ENCODE assay signal across 32 cellular contexts in genomic region chr4:8212606-8213005, GRCh38. TPM values are rescaled to one million over a fixed set of nuclear protein-coding genes. Genes with fewer than 3 reads are reported as not detected.
"Had no signal": no experiment of that assay in that cellular context is flagged by ENCODE, and none has a peak within 500 bp of the region (broad histone marks: within the 10 kb centered on the region; RNA-seq: fewer than 3 reads in every experiment).

No MANE protein-coding gene starts in this region.

- FAIRE-seq: astrocyte, bronchial epithelial cell, frontal cortex had no signal

- H3K27ac ChIP-seq: brain microvascular endothelial cell, coronary artery, dorsolateral prefrontal cortex had no signal

- DNase-seq: activated CD4-positive, alpha-beta T cell treated with anti-CD3 and anti-CD28 coated beads for 48 hours; activated CD4-positive, alpha-beta T cell treated with anti-CD3 and anti-CD28 coated beads, Interleukin-2, amount 50 U/mL, for 1 hour; activated CD4-positive, alpha-beta T cell treated with anti-CD3 and anti-CD28 coated beads, Interleukin-2, amount 50 U/mL, for 48 hours; activated CD8-positive, alpha-beta memory T cell treated with anti-CD3 and anti-CD28 coated beads for 24 hours; activated CD8-positive, alpha-beta T cell treated with anti-CD3 and anti-CD28 coated beads for 36 hours; activated effector memory CD4-positive, alpha-beta T cell treated with Interleukin-2 at 50 U/mL for 16 hours; activated gamma-delta T cell treated with Interleukin-2 at 50 U/mL for 16 hours; activated naive CD4-positive, alpha-beta T cell treated with anti-CD3 and anti-CD28 coated beads, Interleukin-2, amount 50 U/mL, for 16 hours; activated naive CD4-positive, alpha-beta T cell treated with Interleukin-2 at 50 U/mL for 16 hours; activated T-cell treated with anti-CD3 and anti-CD28 coated beads, Interleukin-2, amount 50 U/mL, for 4 hours; amniotic stem cell; anterior cingulate cortex; brain microvascular endothelial cell; dorsolateral prefrontal cortex; effector memory CD4-positive, alpha-beta T cell; endodermal cell; foreskin fibroblast; head of caudate nucleus; T-cell; T1000 had no signal

- H3K4me3 Mint-ChIP-seq: activated CD8-positive, alpha-beta T cell treated with anti-CD3 and anti-CD28 coated beads for 36 hours; activated naive CD8-positive, alpha-beta T cell; activated T-cell treated with anti-CD3 and anti-CD28 coated beads, Interleukin-2, amount 50 U/mL, for 4 hours; activated T-helper 17 cell treated with anti-CD3 and anti-CD28 coated beads, Interleukin-2, amount 50 U/mL, for 72 hours; central memory CD8-positive, alpha-beta T cell; dendritic cell treated with granulocyte-macrophage colony-stimulating factor and Interleukin-4, amounts not matched to agents 40 ng/mL and 50 ng/mL, for 4 days; endodermal cell; T-cell; T-helper 1 cell treated with Interleukin-12 subunit alpha and Interleukin-12 subunit beta and Interleukin-4 antibody, amounts not matched to agents 30 μg/mL and 1 μg/mL, for 36 hours; T-helper 2 cell treated with Interferon-gamma antibody and Interleukin-4, amounts not matched to agents 5 μg/mL and 100 μg/mL, for 36 hours; WTC11 had no signal

- H3K27me3 ChIP-seq: brain microvascular endothelial cell, dorsolateral prefrontal cortex had no signal

- H3K27ac Mint-ChIP-seq: activated CD8-positive, alpha-beta T cell treated with anti-CD3 and anti-CD28 coated beads for 36 hours; activated naive CD8-positive, alpha-beta T cell; activated T-helper 17 cell treated with anti-CD3 and anti-CD28 coated beads, Interleukin-2, amount 50 U/mL, for 72 hours; dendritic cell treated with granulocyte-macrophage colony-stimulating factor and Interleukin-4, amounts not matched to agents 40 ng/mL and 50 ng/mL, for 4 days; endodermal cell; T-cell; T-helper 1 cell treated with Interleukin-12 subunit alpha and Interleukin-12 subunit beta and Interleukin-4 antibody, amounts not matched to agents 30 μg/mL and 1 μg/mL, for 36 hours; T-helper 2 cell treated with Interferon-gamma antibody and Interleukin-4, amounts not matched to agents 5 μg/mL and 100 μg/mL, for 36 hours; WTC11 had no signal

- H3K36me3 ChIP-seq: brain microvascular endothelial cell had no signal

- H3K4me3 ChIP-seq: coronary artery, dorsolateral prefrontal cortex had no signal

- ATAC-seq: activated CD8-positive, alpha-beta T cell treated with anti-CD3 and anti-CD28 coated beads for 36 hours; activated T-cell treated with anti-CD3 and anti-CD28 coated beads, Interleukin-2, amount 50 U/mL, for 4 hours; activated T-helper 17 cell treated with anti-CD3 and anti-CD28 coated beads, Interleukin-2, amount 50 U/mL, for 72 hours; esophagus mucosa; T-cell; WTC11 had no signal

- H3K36me3 Mint-ChIP-seq: activated naive CD8-positive, alpha-beta T cell; WTC11 had no signal

- H3K27me3 Mint-ChIP-seq: activated CD8-positive, alpha-beta T cell treated with anti-CD3 and anti-CD28 coated beads for 36 hours; activated naive CD8-positive, alpha-beta T cell; activated T-helper 17 cell treated with anti-CD3 and anti-CD28 coated beads, Interleukin-2, amount 50 U/mL, for 72 hours; central memory CD8-positive, alpha-beta T cell; dendritic cell treated with granulocyte-macrophage colony-stimulating factor and Interleukin-4, amounts not matched to agents 40 ng/mL and 50 ng/mL, for 4 days; T-cell had no signal

- H3K4me1 Mint-ChIP-seq: activated T-helper 17 cell treated with anti-CD3 and anti-CD28 coated beads, Interleukin-2, amount 50 U/mL, for 72 hours had no signal

RNA-seq across cellular contexts. Expression of gene HTRA3, which starts 56.9 kb away (rescaled TPM):
- total RNA-seq: activated T-cell treated with anti-CD3 and anti-CD28 coated beads, Interleukin-2, amount 50 U/mL, for 4 hours; activated T-helper 17 cell treated with anti-CD3 and anti-CD28 coated beads, Interleukin-2, amount 50 U/mL, for 72 hours had no signal
